ENCODE assay signal across 22 cellular contexts in genomic region chr19:38081547-38082255, GRCh38.
DNase-seq lines count a peak whose midpoint lies in the region; ATAC-seq, FAIRE-seq and TF ChIP-seq lines count a peak whose summit lies in the region.
"Had no signal": no experiment of that assay in that cellular context is flagged by ENCODE, and none has a peak within 500 bp of the region (broad histone marks: within the 10 kb centered on the region; RNA-seq: fewer than 3 reads in every experiment).

No MANE protein-coding gene starts in this region.

- no peak overlapping the region for H3K9ac ChIP-seq in GM12878 (ENCODE audit: control insufficient read depth, insufficient read depth, low read length)
- H3K9ac ChIP-seq: BLaER1 treated with 17β-estradiol and CSF1 and Interleukin-3, amounts not matched to agents 10 nM and 100 nM had no signal

- no peak overlapping the region for H3K4me2 ChIP-seq in GM12878 (ENCODE audit: control insufficient read depth, insufficient read depth)

- H3K4me3 Mint-ChIP-seq in Caco-2 (ENCODE audit: unreplicated experiment), result no peak overlapping the region
- peak overlapping the region in 1 of 2 donors; percentile 22 for H3K4me3 Mint-ChIP-seq in stimulated activated naive B cell treated with anti-CD40 and anti-IgM and Interleukin-4, amounts not matched to agents 10 μg/mL and 1 μg/mL and 100 μg/mL, for 72 hours
- H3K4me3 Mint-ChIP-seq: CD8-positive, alpha-beta T cell had no signal

- POLR2A ChIA-PET in Caco-2 (lab: Charles Lee) (no interaction called here), GM12878 (lab: Charles Lee) (no interaction called here)

- WGBS in GM12878 (ENCODE audit: insufficient coverage, insufficient replicate concordance, low lambda C conversion rate, missing lambda C conversion rate), result 97% methylated on average over 40 of the region's 51 CpGs
- 97% methylated on average over 51 of the region's 51 CpGs for WGBS in aorta, 2 donors

- intact Hi-C loops in Caco-2 (cut with micrococcal nuclease; ENCODE audit: unreplicated experiment), result no loop called here
- intact Hi-C loops in GM12878 (cut with micrococcal nuclease; ENCODE audit: unreplicated experiment), result loop anchor here (2.0 kb wide), 1 partner anchor 33 kb away; no protein-coding TSS in a partner anchor
- intact Hi-C loops in aorta (cut with DNase I), result no loop called here

- no peak overlapping the region for H3K27ac Mint-ChIP-seq in Caco-2 (ENCODE audit: unreplicated experiment)
- peak overlapping the region; percentile 95 for H3K27ac Mint-ChIP-seq in stimulated activated naive B cell treated with anti-CD40 and anti-IgM and Interleukin-4, amounts not matched to agents 10 μg/mL and 1 μg/mL and 100 μg/mL, for 72 hours
- H3K27ac Mint-ChIP-seq: CD8-positive, alpha-beta T cell had no signal

- BruUV-seq in Caco-2 (replicated peaks; lab: Mats Ljungman, UMichigan) (TSS peak; percentile 51), GM12878 (replicated peaks; lab: Mats Ljungman, UMichigan) (no TSS peak)

- no peak for DNase-seq in Caco-2
- peak; percentile 59 for DNase-seq in H7
- DNase-seq in GM12878 (ENCODE audit: low read depth, low spot score), result no peak
- no peak for DNase-seq in stimulated activated naive B cell treated with anti-CD40 and anti-IgM and Interleukin-4, amounts not matched to agents 10 μg/mL and 1 μg/mL and 100 μg/mL, for 72 hours
- no peak for DNase-seq in aorta
- no peak for DNase-seq in NCI-H128 (lab: John Stamatoyannopoulos, UW; ENCODE audit: unreplicated experiment)
- DNase-seq: CD8-positive, alpha-beta T cell; EL; GF-D8; GOT3; Kasumi-1; NCI-H1417; NCI-H1694 treated with DMSO at 0.1 percent for 48 hours; NCI-H2081 treated with DMSO at 0.1 percent for 48 hours; NCI-H2171 treated with DMSO at 0.1 percent for 48 hours; NCI-H446; NCI-H526; Peyer's patch had no signal

- SMC1A ChIA-PET in GM12878 (lab: Charles Lee; ENCODE audit: uncharacterized antibody, unreplicated experiment), result no interaction called here

- ATAC-seq in GM12878 (no peak), aorta (ENCODE audit: low FRiP score) (no peak), HG02973 (IDR thresholded peaks at IDR 0.05; ENCODE audit: unreplicated experiment) (no peak)
- ATAC-seq in stimulated activated naive B cell treated with anti-CD40 and anti-IgM and Interleukin-4, amounts not matched to agents 10 μg/mL and 1 μg/mL and 100 μg/mL, for 72 hours (replicated peaks), result no peak
- ATAC-seq: CD8-positive, alpha-beta T cell; SK-N-SH treated with all-trans-retinoic acid at 6 μM for 48 hours had no signal

- H3K27me3 ChIP-seq in Caco-2 (replicated peaks; ENCODE audit: control insufficient read depth, insufficient read depth, low read length), result no peaks in the 10 kb centered on the region
- H3K27me3 ChIP-seq in H7 (ENCODE audit: control insufficient read depth, insufficient read depth, low read length), result no peaks in the 10 kb centered on the region
- H3K27me3 ChIP-seq in GM12878 (replicated peaks in 1 of 2; ENCODE audit: control insufficient read depth in 2 of 2, insufficient read depth in 2 of 2, low read length in 1 of 2), result no peaks in the 10 kb centered on the region
- H3K27me3 ChIP-seq in aorta (ENCODE audit: control insufficient read depth in 1 of 2, insufficient read depth in 2 of 2, low read length in 1 of 2), result no peaks in the 10 kb centered on the region
- H3K27me3 ChIP-seq: BLaER1 treated with 17β-estradiol and CSF1 and Interleukin-3, amounts not matched to agents 10 nM and 100 nM; Peyer's patch had no signal

- no peaks in the 10 kb centered on the region; the same call in 1 of the 2 replicates for H3K79me2 ChIP-seq in GM12878 (ENCODE audit: control insufficient read depth, insufficient read depth, low read length)

- TF ChIP-seq EP300 in GM12878 (IDR thresholded peaks at IDR 0.05; ENCODE audit: borderline replicate concordance in 1 of 2, control insufficient read depth in 1 of 2, low read depth in 2 of 2, low read length in 2 of 2), result no peak

- in situ Hi-C loops in GM12878 (cut with MboI), result no loop called here

- no peak overlapping the region for H3K27ac ChIP-seq in GM12878 (ENCODE audit: control insufficient read depth, insufficient read depth)
- no peak overlapping the region for H3K27ac ChIP-seq in aorta (ENCODE audit: low read depth in 1 of 2, low read length in 2 of 2)
- H3K27ac ChIP-seq: Peyer's patch had no signal

- H3K27me3 Mint-ChIP-seq in Caco-2 (ENCODE audit: insufficient read depth, unreplicated experiment), result no peaks in the 10 kb centered on the region
- H3K27me3 Mint-ChIP-seq in stimulated activated naive B cell treated with anti-CD40 and anti-IgM and Interleukin-4, amounts not matched to agents 10 μg/mL and 1 μg/mL and 100 μg/mL, for 72 hours, result no peaks in the 10 kb centered on the region

- no peak for TF ChIP-seq RAD21 in GM12878 (IDR thresholded peaks at IDR 0.05; ENCODE audit: insufficient read depth, low read depth, low read length)

- CTCF ChIA-PET in Caco-2 (lab: Charles Lee) (no interaction called here), GM12878 (lab: Yijun Ruan, JAX) (no interaction called here)

- H2AFZ ChIP-seq in GM12878 (ENCODE audit: control insufficient read depth, low read depth, low read length), result no peak overlapping the region

- no peak for FAIRE-seq in GM12878 (lab: Jason Lieb, UNC)
- FAIRE-seq: D721Med had no signal

- H3K36me3 ChIP-seq in Caco-2 (ENCODE audit: control insufficient read depth, insufficient read depth, low read length) (peaks cover 4% of the 10 kb centered on the region), H7 (replicated peaks; ENCODE audit: control insufficient read depth, insufficient read depth, low read length) (no peaks in the 10 kb centered on the region; the same call in 1 of the 2 replicates), GM12878 (ENCODE audit: control insufficient read depth in 2 of 2, insufficient read depth in 2 of 2, low read length in 1 of 2) (peaks cover 11 to 24% of the 10 kb centered on the region in 2 experiments), aorta (ENCODE audit: control insufficient read depth in 1 of 2, insufficient read depth in 2 of 2, low read length in 1 of 2) (peaks cover 0 to 2% of the 10 kb centered on the region in 2 donors)

- peaks cover 85% of the 10 kb centered on the region for H3K36me3 Mint-ChIP-seq in Caco-2 (ENCODE audit: insufficient read depth, unreplicated experiment)
- H3K36me3 Mint-ChIP-seq in stimulated activated naive B cell treated with anti-CD40 and anti-IgM and Interleukin-4, amounts not matched to agents 10 μg/mL and 1 μg/mL and 100 μg/mL, for 72 hours, result peaks cover 36 to 47% of the 10 kb centered on the region in 2 donors

- RAD21 ChIA-PET in GM12878 (lab: Charles Lee; ENCODE audit: unreplicated experiment), result interaction anchor here (2.2 kb wide), 1 partner anchor 33 kb away, joined by 14 read pairs; no protein-coding TSS in a partner anchor

- H3K4me1 ChIP-seq in Caco-2 (peaks cover 7% of the 10 kb centered on the region; the same call in 1 of the 2 replicates), GM12878 (ENCODE audit: control insufficient read depth, insufficient read depth, low read length) (peaks cover 16% of the 10 kb centered on the region), aorta (ENCODE audit: control insufficient read depth in 1 of 2, insufficient read depth in 2 of 2, low read length in 2 of 2) (no peaks in the 10 kb centered on the region)
- H3K4me1 ChIP-seq: Peyer's patch had no signal

- no peak overlapping the region for H3K4me3 ChIP-seq in Caco-2 (ENCODE audit: low read depth, low read length)
- H3K4me3 ChIP-seq in H7 (ENCODE audit: insufficient read depth, low read depth, low read length), result no peak overlapping the region
- H3K4me3 ChIP-seq in GM12878, result no peak overlapping the region
- no peak overlapping the region for H3K4me3 ChIP-seq in aorta (ENCODE audit: low read length in 2 of 2)
- H3K4me3 ChIP-seq: BLaER1 treated with 17β-estradiol and CSF1 and Interleukin-3, amounts not matched to agents 10 nM and 100 nM; Peyer's patch had no signal

- H3K4me1 Mint-ChIP-seq in Caco-2 (ENCODE audit: low read depth, unreplicated experiment), result peaks cover 8% of the 10 kb centered on the region
- H3K4me1 Mint-ChIP-seq in stimulated activated naive B cell treated with anti-CD40 and anti-IgM and Interleukin-4, amounts not matched to agents 10 μg/mL and 1 μg/mL and 100 μg/mL, for 72 hours, result peaks cover 28 to 50% of the 10 kb centered on the region in 2 donors

- no peaks in the 10 kb centered on the region for H3K9me3 Mint-ChIP-seq in Caco-2 (ENCODE audit: unreplicated experiment)
- peaks cover 3 to 4% of the 10 kb centered on the region in 2 donors for H3K9me3 Mint-ChIP-seq in stimulated activated naive B cell treated with anti-CD40 and anti-IgM and Interleukin-4, amounts not matched to agents 10 μg/mL and 1 μg/mL and 100 μg/mL, for 72 hours
- H3K9me3 Mint-ChIP-seq: CD8-positive, alpha-beta T cell had no signal

- H3K9me3 ChIP-seq in Caco-2 (no peaks in the 10 kb centered on the region), GM12878 (replicated peaks; ENCODE audit: control insufficient read depth, insufficient read depth, low read length) (no peaks in the 10 kb centered on the region), aorta (ENCODE audit: control insufficient read depth, low read length) (no peaks in the 10 kb centered on the region)
- H3K9me3 ChIP-seq: Peyer's patch had no signal

- no peaks in the 10 kb centered on the region for H4K20me1 ChIP-seq in GM12878 (ENCODE audit: control insufficient read depth, insufficient read depth)

- 0 out of 2 replicates have a peak, but pooled peaks have one; percentile 0 for TF ChIP-seq POLR2A in GM12878 (IDR thresholded peaks at IDR 0.05; ENCODE audit: low read depth, low read length)

- TF ChIP-seq CTCF in Caco-2 (IDR thresholded peaks at IDR 0.05; ENCODE audit: insufficient read depth in 1 of 2, low read depth in 1 of 2, low read length in 1 of 2, severe bottlenecking in 1 of 2, unreplicated experiment in 1 of 2) (no peak), GM12878 (IDR thresholded peaks at IDR 0.05 in 2 of 3, conservative IDR thresholded peaks at IDR 0.05 in 1 of 3; ENCODE audit: control insufficient read depth in 2 of 3, extremely low read depth in 1 of 3, insufficient read depth in 1 of 3, low read depth in 3 of 3, low read length in 3 of 3) (no peak)

TF ChIP-seq in GM12878, 131 proteins besides CTCF, POLR2A, EP300 and RAD21 (continues in another document):
- TF ChIP-seq NBN (IDR thresholded peaks at IDR 0.05), result no peak
- no peak for TF ChIP-seq IKZF2 (IDR thresholded peaks at IDR 0.05)
- TF ChIP-seq NR2C2 (IDR thresholded peaks at IDR 0.05; ENCODE audit: borderline replicate concordance, control insufficient read depth, insufficient read length, low read depth), result no peak
- TF ChIP-seq SMAD1 (IDR thresholded peaks at IDR 0.05; ENCODE audit: low read depth, partially characterized antibody), result no peak
- TF ChIP-seq MTA3 (IDR thresholded peaks at IDR 0.05; ENCODE audit: borderline replicate concordance, low read length), result no peak
- no peak for TF ChIP-seq SPI1 (IDR thresholded peaks at IDR 0.05; ENCODE audit: borderline replicate concordance, insufficient read depth, low read depth, low read length)
- TF ChIP-seq YY1 (IDR thresholded peaks at IDR 0.05; ENCODE audit: low read depth, low read length), result no peak
- TF ChIP-seq LARP7 (IDR thresholded peaks at IDR 0.05), result no peak
